Comparison of ENCODE assay signal across 8 cellular contexts in genomic region chr7:98399903-98400537, GRCh38. TPM values are rescaled to one million over a fixed set of nuclear protein-coding genes. Genes with fewer than 3 reads are reported as not detected.
DNase-seq lines count a peak whose midpoint lies in the region; ATAC-seq and TF ChIP-seq lines count a peak whose summit lies in the region.

No MANE protein-coding gene starts in this region.

- 9 to 11% methylated on average over 18 to 21 of the region's 22 CpGs for whole genome bisulfite sequencing in thyroid gland, 2 donors

- H3K9me3 Mint-ChIP-seq in activated naive CD4-positive, alpha-beta T cell treated with anti-CD3 and anti-CD28 coated beads for 36 hours = no peaks in the 10 kb centered on the region
- H3K9me3 Mint-ChIP-seq in activated CD4-positive, alpha-beta memory T cell treated with anti-CD3 and anti-CD28 coated beads, Interleukin-2, amount 10 ng/mL, durations not matched to agents 7 days and 5 days = no peaks in the 10 kb centered on the region

- peak overlapping the region; percentile 7 for H3K27ac ChIP-seq in iPS-20b (ENCODE audit: low read length)
- H3K27ac ChIP-seq in thyroid gland = peak overlapping the region; percentile 46 to 87 (median 82)

- TF ChIP-seq CTCF in thyroid gland (IDR thresholded peaks at IDR 0.05) = no peak

- H3K27ac Mint-ChIP-seq in activated naive CD4-positive, alpha-beta T cell treated with anti-CD3 and anti-CD28 coated beads for 36 hours = no peak overlapping the region
- no peak overlapping the region for H3K27ac Mint-ChIP-seq in activated CD4-positive, alpha-beta memory T cell treated with anti-CD3 and anti-CD28 coated beads, Interleukin-2, amount 10 ng/mL, durations not matched to agents 7 days and 5 days

- intact Hi-C loops in activated naive CD4-positive, alpha-beta T cell treated with anti-CD3 and anti-CD28 coated beads for 36 hours (cut with micrococcal nuclease) = loop anchor here (2.0 kb wide), 2 partner anchors 197 to 527 kb away; partner anchors contain the start of gene ASNS
- intact Hi-C loops in thyroid gland (cut with DNase I) = loop anchor here (5.0 kb wide), 1 partner anchor 108 kb away; no protein-coding TSS in a partner anchor

- POLR2A ChIA-PET in activated CD4-positive, alpha-beta memory T cell treated with anti-CD3 and anti-CD28 coated beads, Interleukin-2, amount 10 ng/mL, durations not matched to agents 7 days and 5 days (lab: Charles Lee) = no interaction called here

- no peak for ATAC-seq in GM19328 (IDR thresholded peaks at IDR 0.05; ENCODE audit: unreplicated experiment)
- no peak for ATAC-seq in GM18505 (IDR thresholded peaks at IDR 0.05; ENCODE audit: unreplicated experiment)

- DNase-seq in activated naive CD4-positive, alpha-beta T cell treated with anti-CD3 and anti-CD28 coated beads for 36 hours = peak; percentile 4
- no peak for DNase-seq in activated naive CD4-positive, alpha-beta T cell treated with Interleukin-2 at 50 U/mL for 16 hours
- DNase-seq in activated CD4-positive, alpha-beta memory T cell treated with anti-CD3 and anti-CD28 coated beads, Interleukin-2, amount 10 ng/mL, durations not matched to agents 7 days and 5 days = no peak
- DNase-seq in thyroid gland = peak; percentile 28 to 39
- DNase-seq in NCI-H1436 (lab: John Stamatoyannopoulos, UW) = no peak

- H3K9ac ChIP-seq in iPS-20b (ENCODE audit: low read depth, low read length) = peak overlapping the region; percentile 76; the same call in 1 of the 2 replicates

- H3K36me3 ChIP-seq in iPS-20b (ENCODE audit: insufficient read depth, low read depth, low read length) = no peaks in the 10 kb centered on the region
- no peaks in the 10 kb centered on the region for H3K36me3 ChIP-seq in thyroid gland

- peaks cover 16% of the 10 kb centered on the region for H3K27me3 Mint-ChIP-seq in activated naive CD4-positive, alpha-beta T cell treated with anti-CD3 and anti-CD28 coated beads for 36 hours (ENCODE audit: low read depth)
- H3K27me3 Mint-ChIP-seq in activated CD4-positive, alpha-beta memory T cell treated with anti-CD3 and anti-CD28 coated beads, Interleukin-2, amount 10 ng/mL, durations not matched to agents 7 days and 5 days = peaks cover 27% of the 10 kb centered on the region

- H3K27me3 ChIP-seq in iPS-20b (ENCODE audit: insufficient read depth, low read length) = no peaks in the 10 kb centered on the region; the same call in 1 of the 2 replicates
- no peaks in the 10 kb centered on the region for H3K27me3 ChIP-seq in thyroid gland

- H3K4me3 Mint-ChIP-seq in activated naive CD4-positive, alpha-beta T cell treated with anti-CD3 and anti-CD28 coated beads for 36 hours = peak overlapping the region; percentile 43
- H3K4me3 Mint-ChIP-seq in activated CD4-positive, alpha-beta memory T cell treated with anti-CD3 and anti-CD28 coated beads, Interleukin-2, amount 10 ng/mL, durations not matched to agents 7 days and 5 days = peak overlapping the region; percentile 38

- TF ChIP-seq POLR2A in thyroid gland (IDR thresholded peaks at IDR 0.05) (no peak), GM18505 (IDR thresholded peaks at IDR 0.05; ENCODE audit: borderline replicate concordance, extremely low read depth, insufficient read depth, insufficient read length) (no peak)

- CTCF ChIA-PET in activated naive CD4-positive, alpha-beta T cell treated with anti-CD3 and anti-CD28 coated beads for 36 hours (lab: Charles Lee) = interaction anchor here (0.5 to 1.1 kb wide), 2 partner anchors 322 to 478 kb away, joined by 3 to 5 read pairs; partner anchors contain the start of gene TRRAP
- CTCF ChIA-PET in activated CD4-positive, alpha-beta memory T cell treated with anti-CD3 and anti-CD28 coated beads, Interleukin-2, amount 10 ng/mL, durations not matched to agents 7 days and 5 days (lab: Charles Lee) = no interaction called here

- peak overlapping the region; percentile 78 for H3K4me3 ChIP-seq in iPS-20b (ENCODE audit: low read length)
- peak overlapping the region in 2 of 3 donors; percentile 23 to 77 for H3K4me3 ChIP-seq in thyroid gland (replicated peaks in 1 of 3)

- H3K4me1 Mint-ChIP-seq in activated naive CD4-positive, alpha-beta T cell treated with anti-CD3 and anti-CD28 coated beads for 36 hours (ENCODE audit: low read depth) = peaks cover 8% of the 10 kb centered on the region
- peaks cover 7% of the 10 kb centered on the region for H3K4me1 Mint-ChIP-seq in activated CD4-positive, alpha-beta memory T cell treated with anti-CD3 and anti-CD28 coated beads, Interleukin-2, amount 10 ng/mL, durations not matched to agents 7 days and 5 days

- no peaks in the 10 kb centered on the region for H3K36me3 Mint-ChIP-seq in activated naive CD4-positive, alpha-beta T cell treated with anti-CD3 and anti-CD28 coated beads for 36 hours (ENCODE audit: low read depth)
- no peaks in the 10 kb centered on the region for H3K36me3 Mint-ChIP-seq in activated CD4-positive, alpha-beta memory T cell treated with anti-CD3 and anti-CD28 coated beads, Interleukin-2, amount 10 ng/mL, durations not matched to agents 7 days and 5 days (ENCODE audit: low read depth)

- no peaks in the 10 kb centered on the region for H3K9me3 ChIP-seq in iPS-20b (ENCODE audit: insufficient read depth, low read depth, low read length)
- no peaks in the 10 kb centered on the region for H3K9me3 ChIP-seq in thyroid gland

- H3K4me1 ChIP-seq in iPS-20b (ENCODE audit: insufficient read depth, low read length) = peaks cover 7% of the 10 kb centered on the region; the same call in 1 of the 2 replicates
- peaks cover 3 to 9% of the 10 kb centered on the region in 2 donors for H3K4me1 ChIP-seq in thyroid gland

RNA-seq across cellular contexts. Expression of gene BAIAP2L1, which starts 0.9 kb away (rescaled TPM):
- total RNA-seq in activated naive CD4-positive, alpha-beta T cell treated with anti-CD3 and anti-CD28 coated beads for 36 hours = 1 to 10 TPM; 5.6 to 6.1 TPM
- total RNA-seq in activated CD4-positive, alpha-beta memory T cell treated with anti-CD3 and anti-CD28 coated beads, Interleukin-2, amount 10 ng/mL, durations not matched to agents 7 days and 5 days = under 1 TPM; 0.65 to 0.68 TPM
- total RNA-seq in thyroid gland = 10 to 100 TPM; 15.3 to 28.2 (median 19.8) TPM

Comparison
In these comparisons a context has a peak if more than half of its experiments do, and no peak if none do; other contexts are left out.
1. DNase-seq: peak in activated naive CD4-positive, alpha-beta T cell treated with anti-CD3 and anti-CD28 coated beads for 36 hours (single experiment) and thyroid gland (2 of 2); none in activated naive CD4-positive, alpha-beta T cell treated with Interleukin-2 at 50 U/mL for 16 hours (single experiment), activated CD4-positive, alpha-beta memory T cell treated with anti-CD3 and anti-CD28 coated beads, Interleukin-2, amount 10 ng/mL, durations not matched to agents 7 days and 5 days (single experiment) and NCI-H1436 (single experiment).